Comparison of ENCODE assay signal across 8 cellular contexts in the genomic region with DNA sequence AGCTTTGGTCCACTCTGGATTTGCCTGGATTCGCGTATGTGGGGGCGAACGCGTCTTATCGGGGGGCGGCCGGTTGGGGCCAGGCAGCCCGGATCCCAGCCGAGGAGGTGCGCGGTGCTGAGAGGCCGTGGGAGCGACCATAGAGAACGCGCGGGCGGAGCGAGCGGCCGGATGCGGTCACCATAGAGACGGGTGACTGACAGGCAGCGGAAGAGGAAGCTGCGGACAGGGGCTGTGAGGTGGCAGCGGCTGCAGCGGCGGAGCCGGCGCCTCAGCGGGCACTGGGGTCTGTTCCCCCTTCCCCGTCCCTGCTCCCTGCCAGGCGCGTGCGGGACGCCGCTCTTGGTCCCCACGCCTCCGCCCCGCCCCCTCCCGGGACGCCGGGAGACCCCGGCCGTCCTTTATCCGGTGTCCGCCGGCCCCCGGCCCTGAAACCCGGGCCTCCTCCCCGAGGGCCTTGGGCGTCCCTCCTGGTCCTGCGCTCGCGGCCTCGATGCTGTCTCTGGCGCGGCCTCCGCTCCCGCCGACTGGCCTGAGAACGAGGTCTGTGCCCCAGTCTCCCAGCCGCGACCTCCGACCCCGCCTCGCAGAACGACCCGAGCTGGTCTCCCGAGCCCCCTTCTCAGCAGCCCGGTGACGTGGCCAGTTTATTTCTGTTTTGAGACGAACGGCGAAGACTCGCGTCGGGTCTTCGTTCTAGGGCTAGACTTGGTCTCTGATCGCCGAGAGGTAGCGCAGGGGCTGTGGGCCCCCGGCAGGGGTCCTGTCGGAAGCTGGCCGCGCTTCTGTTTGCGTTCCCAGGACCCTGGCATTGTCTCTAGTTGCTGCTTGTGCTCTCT.
A peak's percentile ranks its signal among the peaks of the same experiment; 100 is the strongest.
DNase-seq lines count a peak whose midpoint lies in the region; ATAC-seq and TF ChIP-seq lines count a peak whose summit lies in the region.

A gene with protein sequence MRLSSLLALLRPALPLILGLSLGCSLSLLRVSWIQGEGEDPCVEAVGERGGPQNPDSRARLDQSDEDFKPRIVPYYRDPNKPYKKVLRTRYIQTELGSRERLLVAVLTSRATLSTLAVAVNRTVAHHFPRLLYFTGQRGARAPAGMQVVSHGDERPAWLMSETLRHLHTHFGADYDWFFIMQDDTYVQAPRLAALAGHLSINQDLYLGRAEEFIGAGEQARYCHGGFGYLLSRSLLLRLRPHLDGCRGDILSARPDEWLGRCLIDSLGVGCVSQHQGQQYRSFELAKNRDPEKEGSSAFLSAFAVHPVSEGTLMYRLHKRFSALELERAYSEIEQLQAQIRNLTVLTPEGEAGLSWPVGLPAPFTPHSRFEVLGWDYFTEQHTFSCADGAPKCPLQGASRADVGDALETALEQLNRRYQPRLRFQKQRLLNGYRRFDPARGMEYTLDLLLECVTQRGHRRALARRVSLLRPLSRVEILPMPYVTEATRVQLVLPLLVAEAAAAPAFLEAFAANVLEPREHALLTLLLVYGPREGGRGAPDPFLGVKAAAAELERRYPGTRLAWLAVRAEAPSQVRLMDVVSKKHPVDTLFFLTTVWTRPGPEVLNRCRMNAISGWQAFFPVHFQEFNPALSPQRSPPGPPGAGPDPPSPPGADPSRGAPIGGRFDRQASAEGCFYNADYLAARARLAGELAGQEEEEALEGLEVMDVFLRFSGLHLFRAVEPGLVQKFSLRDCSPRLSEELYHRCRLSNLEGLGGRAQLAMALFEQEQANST (plus strand): TSS at position 212 of the 839 bp plus-strand sequence. CDS start 1,529 bp downstream, outside the sequence.

- ATAC-seq in GM19025 (IDR thresholded peaks at IDR 0.05; ENCODE audit: low read depth, unreplicated experiment), result peak; percentile 96
- ATAC-seq in HG03280 (IDR thresholded peaks at IDR 0.05; ENCODE audit: unreplicated experiment), result peak; percentile 98

- DNase-seq in AML-193 (lab: John Stamatoyannopoulos, UW), result peak; percentile 81 to 83
- peak; percentile 77 for DNase-seq in NCI-H510A treated with DMSO at 0.1 percent for 48 hours (lab: John Stamatoyannopoulos, UW)
- DNase-seq in activated CD4-positive, alpha-beta T cell treated with anti-CD3 and anti-CD28 coated beads for 4 hours, result peak; percentile 87
- DNase-seq in choroid plexus epithelial cell (ENCODE audit: low read depth), result peak; percentile 88
- DNase-seq in stimulated activated CD4-positive, alpha-beta T cell treated with anti-CD3 and anti-CD28 coated beads, Interleukin-1b, Interleukin-23, amount 100 ng/mL, for 4 hours (ENCODE audit: low read depth in 2 of 2), result peak; percentile 77 to 81

- peak within 1 kb of the TSS; percentile 88 for H3K27ac ChIP-seq in layer of hippocampus (ENCODE audit: low read depth, low read length)

- H3K27me3 ChIP-seq in layer of hippocampus (ENCODE audit: control insufficient read depth, insufficient read depth, low read length), result no peaks in the 10 kb centered on the region

- no peak for TF ChIP-seq CTCF in choroid plexus epithelial cell (conservative IDR thresholded peaks at IDR 0.05; ENCODE audit: low read depth, low read length)

- H3K4me3 ChIP-seq in choroid plexus epithelial cell (ENCODE audit: low read depth, low read length), result peak within 1 kb of the TSS; percentile 96

Comparison
In these comparisons a context has a peak if more than half of its experiments do, and no peak if none do; other contexts are left out.
1. Peak in every context shown above with its lines: DNase-seq, ATAC-seq, H3K4me3 ChIP-seq and H3K27ac ChIP-seq.